Comparison of ENCODE assay signal across 20 cellular contexts in the genomic region with DNA sequence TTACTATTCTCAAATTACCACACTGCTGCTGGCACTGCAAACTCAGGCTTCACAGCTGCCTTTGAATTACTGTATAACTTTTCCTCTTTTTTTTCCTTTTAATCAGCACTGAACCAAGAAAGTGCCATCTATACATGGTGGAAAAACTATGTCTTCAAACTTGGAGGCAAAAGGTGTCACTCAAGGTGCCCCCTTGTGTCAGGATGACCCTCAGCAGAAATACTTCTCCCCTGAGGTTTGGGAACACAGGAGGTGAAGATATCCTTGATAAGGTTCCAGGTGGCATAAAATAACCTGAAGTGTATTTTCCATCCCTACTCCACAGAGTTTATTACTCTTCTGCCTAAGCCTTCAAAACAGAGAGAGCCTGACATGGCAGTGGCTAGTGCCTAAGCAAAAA.
"Had no signal": no experiment of that assay in that cellular context is flagged by ENCODE, and none has a peak within 500 bp of the region (broad histone marks: within the 10 kb centered on the region; RNA-seq: fewer than 3 reads in every experiment).

No MANE protein-coding gene starts in this region.

- H3K27me3 ChIP-seq: colonic mucosa, thyroid gland had no signal

- H3K27ac Mint-ChIP-seq: activated CD4-positive, alpha-beta memory T cell treated with anti-CD3 and anti-CD28 coated beads, Interleukin-2, amount 10 ng/mL, durations not matched to agents 7 days and 5 days; activated CD8-positive, alpha-beta memory T cell treated with anti-CD3 and anti-CD28 coated beads, Interleukin-2, amount 10 ng/mL, durations not matched to agents 7 days and 5 days; activated naive CD4-positive, alpha-beta T cell treated with anti-CD3 and anti-CD28 coated beads for 36 hours; activated T-helper 17 cell treated with anti-CD3 and anti-CD28 coated beads, Interleukin-2, amount 50 U/mL, for 72 hours; nephron progenitor cell; stimulated activated naive B cell treated with anti-CD40 and anti-IgM and Interleukin-4, amounts not matched to agents 10 μg/mL and 1 μg/mL and 100 μg/mL, for 72 hours had no signal

- H3K36me3 ChIP-seq: colonic mucosa, left ventricle myocardium inferior, thyroid gland had no signal

- FAIRE-seq: endometrium, frontal cortex, kidney had no signal

- H3K9me3 Mint-ChIP-seq: activated CD4-positive, alpha-beta memory T cell treated with anti-CD3 and anti-CD28 coated beads, Interleukin-2, amount 10 ng/mL, durations not matched to agents 7 days and 5 days; activated T-helper 17 cell treated with anti-CD3 and anti-CD28 coated beads, Interleukin-2, amount 50 U/mL, for 72 hours had no signal

- H3K4me3 Mint-ChIP-seq: activated CD4-positive, alpha-beta memory T cell treated with anti-CD3 and anti-CD28 coated beads, Interleukin-2, amount 10 ng/mL, durations not matched to agents 7 days and 5 days; activated CD8-positive, alpha-beta memory T cell treated with anti-CD3 and anti-CD28 coated beads, Interleukin-2, amount 10 ng/mL, durations not matched to agents 7 days and 5 days; activated naive CD4-positive, alpha-beta T cell treated with anti-CD3 and anti-CD28 coated beads for 36 hours; activated T-helper 17 cell treated with anti-CD3 and anti-CD28 coated beads, Interleukin-2, amount 50 U/mL, for 72 hours; brain; nephron progenitor cell; stimulated activated naive B cell treated with anti-CD40 and anti-IgM and Interleukin-4, amounts not matched to agents 10 μg/mL and 1 μg/mL and 100 μg/mL, for 72 hours had no signal

- H3K27ac ChIP-seq: colonic mucosa, left ventricle myocardium inferior, thyroid gland had no signal

- H3K4me1 Mint-ChIP-seq: activated CD4-positive, alpha-beta memory T cell treated with anti-CD3 and anti-CD28 coated beads, Interleukin-2, amount 10 ng/mL, durations not matched to agents 7 days and 5 days; activated CD8-positive, alpha-beta memory T cell treated with anti-CD3 and anti-CD28 coated beads, Interleukin-2, amount 10 ng/mL, durations not matched to agents 7 days and 5 days; activated T-helper 17 cell treated with anti-CD3 and anti-CD28 coated beads, Interleukin-2, amount 50 U/mL, for 72 hours had no signal

- DNase-seq: activated CD4-positive, alpha-beta memory T cell treated with anti-CD3 and anti-CD28 coated beads, Interleukin-2, amount 10 ng/mL, durations not matched to agents 7 days and 5 days; activated CD4-positive, alpha-beta T cell treated with anti-CD3 and anti-CD28 coated beads for 48 hours; activated CD4-positive, CD25-positive, alpha-beta regulatory T cell; activated CD8-positive, alpha-beta memory T cell treated with anti-CD3 and anti-CD28 coated beads, Interleukin-2, amount 10 ng/mL, durations not matched to agents 7 days and 5 days; activated naive CD4-positive, alpha-beta T cell treated with anti-CD3 and anti-CD28 coated beads for 36 hours; anterior cingulate cortex; central memory CD4-positive, alpha-beta T cell; colonic mucosa; kidney; left ventricle myocardium inferior; mammary epithelial cell; nephron progenitor cell; occipital lobe; retina; stimulated activated naive B cell treated with anti-CD40 and anti-IgM and Interleukin-4, amounts not matched to agents 10 μg/mL and 1 μg/mL and 100 μg/mL, for 72 hours; thyroid gland had no signal

- ATAC-seq: activated CD8-positive, alpha-beta memory T cell treated with anti-CD3 and anti-CD28 coated beads, Interleukin-2, amount 10 ng/mL, durations not matched to agents 7 days and 5 days; activated T-helper 17 cell treated with anti-CD3 and anti-CD28 coated beads, Interleukin-2, amount 50 U/mL, for 72 hours; stimulated activated naive B cell treated with anti-CD40 and anti-IgM and Interleukin-4, amounts not matched to agents 10 μg/mL and 1 μg/mL and 100 μg/mL, for 72 hours had no signal

- H3K27me3 Mint-ChIP-seq: activated CD4-positive, alpha-beta memory T cell treated with anti-CD3 and anti-CD28 coated beads, Interleukin-2, amount 10 ng/mL, durations not matched to agents 7 days and 5 days; activated CD8-positive, alpha-beta memory T cell treated with anti-CD3 and anti-CD28 coated beads, Interleukin-2, amount 10 ng/mL, durations not matched to agents 7 days and 5 days; activated T-helper 17 cell treated with anti-CD3 and anti-CD28 coated beads, Interleukin-2, amount 50 U/mL, for 72 hours; brain had no signal

- H3K4me3 ChIP-seq: colonic mucosa, left ventricle myocardium inferior, thyroid gland had no signal

- H3K9me3 ChIP-seq: colonic mucosa, left ventricle myocardium inferior, thyroid gland had no signal

- H3K4me1 ChIP-seq: colonic mucosa had no signal

- H3K36me3 Mint-ChIP-seq: activated CD8-positive, alpha-beta memory T cell treated with anti-CD3 and anti-CD28 coated beads, Interleukin-2, amount 10 ng/mL, durations not matched to agents 7 days and 5 days had no signal
